ENCODE assay signal across 14 cellular contexts in genomic region chr2:80288576-80288975, GRCh38. TPM values are rescaled to one million over a fixed set of nuclear protein-coding genes. Genes with fewer than 3 reads are reported as not detected.
DNase-seq lines count a peak whose midpoint lies in the region; ATAC-seq and TF ChIP-seq lines count a peak whose summit lies in the region.
"Had no signal": no experiment of that assay in that cellular context is flagged by ENCODE, and none has a peak within 500 bp of the region (broad histone marks: within the 10 kb centered on the region; RNA-seq: fewer than 3 reads in every experiment).

No MANE protein-coding gene starts in this region.

- no peaks in the 10 kb centered on the region for H3K36me3 Mint-ChIP-seq in progenitor cell of endocrine pancreas (ENCODE audit: insufficient read depth)

- no peak overlapping the region for H3K9ac ChIP-seq in SK-N-MC (ENCODE audit: insufficient read length)

- peak; percentile 30 for TF ChIP-seq CTCF in progenitor cell of endocrine pancreas (IDR thresholded peaks at IDR 0.05; ENCODE audit: unreplicated experiment)

- no peak overlapping the region for H3K4me3 Mint-ChIP-seq in progenitor cell of endocrine pancreas (ENCODE audit: low read depth)
- H3K4me3 Mint-ChIP-seq: activated T-cell treated with anti-CD3 and anti-CD28 coated beads, Interleukin-2, amount 50 U/mL, for 72 hours; nephron progenitor cell had no signal

- H3K4me1 Mint-ChIP-seq in progenitor cell of endocrine pancreas (ENCODE audit: low read depth) = peaks cover 11% of the 10 kb centered on the region

- ATAC-seq in HG02870 (IDR thresholded peaks at IDR 0.05; ENCODE audit: unreplicated experiment) = no peak
- no peak for ATAC-seq in GM19351 (IDR thresholded peaks at IDR 0.05; ENCODE audit: unreplicated experiment)
- no peak for ATAC-seq in GM19455 (IDR thresholded peaks at IDR 0.05; ENCODE audit: unreplicated experiment)
- ATAC-seq: activated T-cell treated with anti-CD3 and anti-CD28 coated beads, Interleukin-2, amount 50 U/mL, for 72 hours had no signal

- no peak overlapping the region for H3K27ac Mint-ChIP-seq in progenitor cell of endocrine pancreas
- H3K27ac Mint-ChIP-seq: activated T-cell treated with anti-CD3 and anti-CD28 coated beads, Interleukin-2, amount 50 U/mL, for 72 hours; nephron progenitor cell had no signal

- H3K9me3 ChIP-seq in SK-N-MC (ENCODE audit: low read depth, low read length) = no peaks in the 10 kb centered on the region
- H3K9me3 ChIP-seq: thoracic aorta had no signal

- 0 out of 2 replicates have a peak overlapping the region, but pooled peaks have one; percentile 26 for H3K27ac ChIP-seq in SK-N-MC
- H3K27ac ChIP-seq: thoracic aorta had no signal

- peak; percentile 71 for DNase-seq in G401 (ENCODE audit: low spot score)
- DNase-seq in SK-N-MC (ENCODE audit: low read depth, low spot score) = no peak
- DNase-seq in head of caudate nucleus = peak; percentile 32 to 89 (median 69)
- no peak for DNase-seq in progenitor cell of endocrine pancreas (ENCODE audit: low spot score, unreplicated experiment)
- DNase-seq in hepatic stellate cell (ENCODE audit: low spot score) = no peak
- DNase-seq: activated T-cell treated with anti-CD3 and anti-CD28 coated beads, Interleukin-2, amount 50 U/mL, for 72 hours; central memory CD4-positive, alpha-beta T cell; GOT3; Karpas-422; nephron progenitor cell had no signal

- peaks cover 12% of the 10 kb centered on the region for H3K27me3 Mint-ChIP-seq in progenitor cell of endocrine pancreas

- H3K4me3 ChIP-seq in SK-N-MC = no peak overlapping the region
- H3K4me3 ChIP-seq: thoracic aorta had no signal

- in situ Hi-C loops in G401 (cut with HindIII; ENCODE audit: low sequenced_read_pairs) = no loop called here

- no peaks in the 10 kb centered on the region for H3K36me3 ChIP-seq in SK-N-MC (ENCODE audit: insufficient read depth, low read length)
- H3K36me3 ChIP-seq: thoracic aorta had no signal

- H3K9me3 Mint-ChIP-seq in progenitor cell of endocrine pancreas (ENCODE audit: low read depth) = no peaks in the 10 kb centered on the region
- H3K9me3 Mint-ChIP-seq: nephron progenitor cell had no signal

- intact Hi-C loops in head of caudate nucleus (cut with DNase I) = no loop called here

RNA-seq across cellular contexts. Expression of gene LRRTM1, which starts 16.0 kb away (rescaled TPM):
- 0.07 TPM in 1 of 2 replicates, not detected in the other for total RNA-seq in G401 (2014; rRNA removed; shearing (Covaris generic))
- 1.6 and 1.9 TPM in 2 replicates for total RNA-seq in progenitor cell of endocrine pancreas
- total RNA-seq: activated T-cell treated with anti-CD3 and anti-CD28 coated beads, Interleukin-2, amount 50 U/mL, for 72 hours; thoracic aorta had no signal

Comparison
In these comparisons a context has a peak if more than half of its experiments do, and no peak if none do; other contexts are left out.
1. DNase-seq: peak in G401 (single experiment) and head of caudate nucleus (42 of 42); none in SK-N-MC (single experiment), progenitor cell of endocrine pancreas (single experiment) and hepatic stellate cell (single experiment).